ENCODE assay signal across 1 cellular context in genomic region chr11:62340269-62340901, GRCh38.
TF ChIP-seq lines count a peak whose summit lies in the region.

No MANE protein-coding gene starts in this region.

TF ChIP-seq in HepG2, 621 proteins besides CTCF, POLR2A, EP300 and RAD21 (continued from another document and continues in another):
- no peak for TF ChIP-seq PRDM15 (CRISPR knock-in tag; IDR thresholded peaks at IDR 0.05)
- no peak for TF ChIP-seq ZC3H4 (CRISPR knock-in tag; IDR thresholded peaks at IDR 0.05; ENCODE audit: borderline replicate concordance)
- TF ChIP-seq, protein P1, sequence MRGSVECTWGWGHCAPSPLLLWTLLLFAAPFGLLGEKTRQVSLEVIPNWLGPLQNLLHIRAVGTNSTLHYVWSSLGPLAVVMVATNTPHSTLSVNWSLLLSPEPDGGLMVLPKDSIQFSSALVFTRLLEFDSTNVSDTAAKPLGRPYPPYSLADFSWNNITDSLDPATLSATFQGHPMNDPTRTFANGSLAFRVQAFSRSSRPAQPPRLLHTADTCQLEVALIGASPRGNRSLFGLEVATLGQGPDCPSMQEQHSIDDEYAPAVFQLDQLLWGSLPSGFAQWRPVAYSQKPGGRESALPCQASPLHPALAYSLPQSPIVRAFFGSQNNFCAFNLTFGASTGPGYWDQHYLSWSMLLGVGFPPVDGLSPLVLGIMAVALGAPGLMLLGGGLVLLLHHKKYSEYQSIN (CRISPR knock-in tag; IDR thresholded peaks at IDR 0.05; ENCODE audit: borderline replicate concordance): no peak
- no peak for TF ChIP-seq RFX3 (CRISPR knock-in tag; IDR thresholded peaks at IDR 0.05)
- TF ChIP-seq U2AF1 (optimal IDR thresholded peaks at IDR 0.05; ENCODE audit: low read depth, low read length): no peak
- no peak for TF ChIP-seq NFYC (CRISPR knock-in tag; IDR thresholded peaks at IDR 0.05)
- TF ChIP-seq, protein P2, sequence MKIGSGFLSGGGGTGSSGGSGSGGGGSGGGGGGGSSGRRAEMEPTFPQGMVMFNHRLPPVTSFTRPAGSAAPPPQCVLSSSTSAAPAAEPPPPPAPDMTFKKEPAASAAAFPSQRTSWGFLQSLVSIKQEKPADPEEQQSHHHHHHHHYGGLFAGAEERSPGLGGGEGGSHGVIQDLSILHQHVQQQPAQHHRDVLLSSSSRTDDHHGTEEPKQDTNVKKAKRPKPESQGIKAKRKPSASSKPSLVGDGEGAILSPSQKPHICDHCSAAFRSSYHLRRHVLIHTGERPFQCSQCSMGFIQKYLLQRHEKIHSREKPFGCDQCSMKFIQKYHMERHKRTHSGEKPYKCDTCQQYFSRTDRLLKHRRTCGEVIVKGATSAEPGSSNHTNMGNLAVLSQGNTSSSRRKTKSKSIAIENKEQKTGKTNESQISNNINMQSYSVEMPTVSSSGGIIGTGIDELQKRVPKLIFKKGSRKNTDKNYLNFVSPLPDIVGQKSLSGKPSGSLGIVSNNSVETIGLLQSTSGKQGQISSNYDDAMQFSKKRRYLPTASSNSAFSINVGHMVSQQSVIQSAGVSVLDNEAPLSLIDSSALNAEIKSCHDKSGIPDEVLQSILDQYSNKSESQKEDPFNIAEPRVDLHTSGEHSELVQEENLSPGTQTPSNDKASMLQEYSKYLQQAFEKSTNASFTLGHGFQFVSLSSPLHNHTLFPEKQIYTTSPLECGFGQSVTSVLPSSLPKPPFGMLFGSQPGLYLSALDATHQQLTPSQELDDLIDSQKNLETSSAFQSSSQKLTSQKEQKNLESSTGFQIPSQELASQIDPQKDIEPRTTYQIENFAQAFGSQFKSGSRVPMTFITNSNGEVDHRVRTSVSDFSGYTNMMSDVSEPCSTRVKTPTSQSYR (CRISPR knock-in tag; IDR thresholded peaks at IDR 0.05; ENCODE audit: borderline replicate concordance): no peak
- TF ChIP-seq ZBTB38 (CRISPR knock-in tag; IDR thresholded peaks at IDR 0.05): no peak
- TF ChIP-seq PLSCR1 (CRISPR knock-in tag; IDR thresholded peaks at IDR 0.05; ENCODE audit: borderline replicate concordance): no peak
- no peak for TF ChIP-seq SP1 (IDR thresholded peaks at IDR 0.05)
- TF ChIP-seq SP1 (CRISPR knock-in tag; IDR thresholded peaks at IDR 0.05): no peak
- no peak for TF ChIP-seq ZNF672 (CRISPR knock-in tag; IDR thresholded peaks at IDR 0.05)
- no peak for TF ChIP-seq SRF (IDR thresholded peaks at IDR 0.05; ENCODE audit: low read depth, low read length)
- TF ChIP-seq, protein P3, sequence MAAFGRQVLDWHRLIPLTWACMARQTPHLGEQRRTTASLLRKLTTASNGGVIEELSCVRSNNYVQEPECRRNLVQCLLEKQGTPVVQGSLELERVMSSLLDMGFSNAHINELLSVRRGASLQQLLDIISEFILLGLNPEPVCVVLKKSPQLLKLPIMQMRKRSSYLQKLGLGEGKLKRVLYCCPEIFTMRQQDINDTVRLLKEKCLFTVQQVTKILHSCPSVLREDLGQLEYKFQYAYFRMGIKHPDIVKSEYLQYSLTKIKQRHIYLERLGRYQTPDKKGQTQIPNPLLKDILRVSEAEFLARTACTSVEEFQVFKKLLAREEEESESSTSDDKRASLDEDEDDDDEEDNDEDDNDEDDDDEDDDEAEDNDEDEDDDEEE (CRISPR knock-in tag; IDR thresholded peaks at IDR 0.05): no peak
- TF ChIP-seq, protein P4, sequence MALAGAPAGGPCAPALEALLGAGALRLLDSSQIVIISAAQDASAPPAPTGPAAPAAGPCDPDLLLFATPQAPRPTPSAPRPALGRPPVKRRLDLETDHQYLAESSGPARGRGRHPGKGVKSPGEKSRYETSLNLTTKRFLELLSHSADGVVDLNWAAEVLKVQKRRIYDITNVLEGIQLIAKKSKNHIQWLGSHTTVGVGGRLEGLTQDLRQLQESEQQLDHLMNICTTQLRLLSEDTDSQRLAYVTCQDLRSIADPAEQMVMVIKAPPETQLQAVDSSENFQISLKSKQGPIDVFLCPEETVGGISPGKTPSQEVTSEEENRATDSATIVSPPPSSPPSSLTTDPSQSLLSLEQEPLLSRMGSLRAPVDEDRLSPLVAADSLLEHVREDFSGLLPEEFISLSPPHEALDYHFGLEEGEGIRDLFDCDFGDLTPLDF (CRISPR knock-in tag; IDR thresholded peaks at IDR 0.05): no peak
- TF ChIP-seq ZNF367 (CRISPR knock-in tag; IDR thresholded peaks at IDR 0.05; ENCODE audit: borderline replicate concordance): no peak
- TF ChIP-seq ATF1 (CRISPR knock-in tag; IDR thresholded peaks at IDR 0.05): no peak
- TF ChIP-seq, protein P5, sequence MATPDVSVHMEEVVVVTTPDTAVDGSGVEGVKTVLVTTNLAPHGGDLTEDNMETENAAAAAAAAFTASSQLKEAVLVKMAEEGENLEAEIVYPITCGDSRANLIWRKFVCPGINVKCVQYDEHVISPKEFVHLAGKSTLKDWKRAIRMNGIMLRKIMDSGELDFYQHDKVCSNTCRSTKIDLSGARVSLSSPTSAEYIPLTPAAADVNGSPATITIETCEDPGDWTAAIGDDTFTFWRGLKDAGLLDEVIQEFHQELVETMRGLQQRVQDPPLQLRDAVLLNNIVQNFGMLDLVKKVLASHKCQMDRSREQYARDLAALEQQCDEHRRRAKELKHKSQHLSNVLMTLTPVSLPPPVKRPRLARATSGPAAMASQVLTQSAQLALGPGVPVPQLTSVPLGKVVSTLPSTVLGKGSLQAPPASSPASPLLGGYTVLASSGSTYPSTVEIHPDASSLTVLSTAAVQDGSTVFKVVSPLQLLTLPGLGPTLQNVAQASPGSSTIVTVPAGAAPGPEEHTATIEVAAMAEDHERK (CRISPR knock-in tag; IDR thresholded peaks at IDR 0.05; ENCODE audit: low read depth): no peak
- TF ChIP-seq KLF15 (CRISPR knock-in tag; IDR thresholded peaks at IDR 0.05; ENCODE audit: borderline replicate concordance): no peak
- TF ChIP-seq, protein P6, sequence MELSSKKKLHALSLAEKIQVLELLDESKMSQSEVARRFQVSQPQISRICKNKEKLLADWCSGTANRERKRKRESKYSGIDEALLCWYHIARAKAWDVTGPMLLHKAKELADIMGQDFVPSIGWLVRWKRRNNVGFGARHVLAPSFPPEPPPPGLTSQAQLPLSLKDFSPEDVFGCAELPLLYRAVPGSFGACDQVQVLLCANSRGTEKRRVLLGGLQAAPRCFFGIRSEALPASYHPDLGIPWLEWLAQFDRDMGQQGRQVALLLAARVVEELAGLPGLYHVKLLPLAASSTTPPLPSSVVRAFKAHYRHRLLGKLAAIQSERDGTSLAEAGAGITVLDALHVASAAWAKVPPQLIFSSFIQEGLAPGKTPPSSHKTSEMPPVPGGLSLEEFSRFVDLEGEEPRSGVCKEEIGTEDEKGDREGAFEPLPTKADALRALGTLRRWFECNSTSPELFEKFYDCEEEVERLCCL (CRISPR knock-in tag; IDR thresholded peaks at IDR 0.05; ENCODE audit: borderline replicate concordance): no peak
- no peak for TF ChIP-seq ZNF616 (CRISPR knock-in tag; IDR thresholded peaks at IDR 0.05; ENCODE audit: low read depth)
- peak; percentile 35; the same call in 1 of the 2 replicates for TF ChIP-seq ARID4A (CRISPR knock-in tag; IDR thresholded peaks at IDR 0.05; ENCODE audit: borderline replicate concordance)
- TF ChIP-seq ZNF788 (CRISPR knock-in tag; IDR thresholded peaks at IDR 0.05; ENCODE audit: borderline replicate concordance): 0 out of 2 replicates have a peak, but pooled peaks have one; percentile 25
- no peak for TF ChIP-seq TEAD3 (CRISPR knock-in tag; optimal IDR thresholded peaks at IDR 0.05; ENCODE audit: borderline replicate concordance)
- no peak for TF ChIP-seq ZNF101 (CRISPR knock-in tag; IDR thresholded peaks at IDR 0.05; ENCODE audit: borderline replicate concordance, low read depth)
- TF ChIP-seq ZNF280B (CRISPR knock-in tag; IDR thresholded peaks at IDR 0.05; ENCODE audit: borderline replicate concordance): no peak
- TF ChIP-seq, protein P7, sequence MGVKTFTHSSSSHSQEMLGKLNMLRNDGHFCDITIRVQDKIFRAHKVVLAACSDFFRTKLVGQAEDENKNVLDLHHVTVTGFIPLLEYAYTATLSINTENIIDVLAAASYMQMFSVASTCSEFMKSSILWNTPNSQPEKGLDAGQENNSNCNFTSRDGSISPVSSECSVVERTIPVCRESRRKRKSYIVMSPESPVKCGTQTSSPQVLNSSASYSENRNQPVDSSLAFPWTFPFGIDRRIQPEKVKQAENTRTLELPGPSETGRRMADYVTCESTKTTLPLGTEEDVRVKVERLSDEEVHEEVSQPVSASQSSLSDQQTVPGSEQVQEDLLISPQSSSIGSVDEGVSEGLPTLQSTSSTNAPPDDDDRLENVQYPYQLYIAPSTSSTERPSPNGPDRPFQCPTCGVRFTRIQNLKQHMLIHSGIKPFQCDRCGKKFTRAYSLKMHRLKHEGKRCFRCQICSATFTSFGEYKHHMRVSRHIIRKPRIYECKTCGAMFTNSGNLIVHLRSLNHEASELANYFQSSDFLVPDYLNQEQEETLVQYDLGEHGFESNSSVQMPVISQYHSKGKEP (CRISPR knock-in tag; IDR thresholded peaks at IDR 0.05): no peak
- TF ChIP-seq ZBTB2 (CRISPR knock-in tag; IDR thresholded peaks at IDR 0.05; ENCODE audit: low read depth): no peak
- no peak for TF ChIP-seq GATA4 (IDR thresholded peaks at IDR 0.05; ENCODE audit: borderline replicate concordance, low read depth)
- TF ChIP-seq PLRG1 (conservative IDR thresholded peaks at IDR 0.05): no peak
- no peak for TF ChIP-seq NR2F2 (IDR thresholded peaks at IDR 0.05; ENCODE audit: borderline replicate concordance, low read depth)
- TF ChIP-seq SIX4 (CRISPR knock-in tag; IDR thresholded peaks at IDR 0.05): no peak
- peak; percentile 84 for TF ChIP-seq RXRB (CRISPR knock-in tag; IDR thresholded peaks at IDR 0.05; ENCODE audit: borderline replicate concordance)
